ENCODE assay signal across 27 cellular contexts in genomic region chr14:94780536-94781404, GRCh38. TPM values are rescaled to one million over a fixed set of nuclear protein-coding genes. Genes with fewer than 3 reads are reported as not detected.
"Had no signal": no experiment of that assay in that cellular context is flagged by ENCODE, and none has a peak within 500 bp of the region (broad histone marks: within the 10 kb centered on the region; RNA-seq: fewer than 3 reads in every experiment).

No MANE protein-coding gene starts in this region.

- H3K4me1 Mint-ChIP-seq: memory B cell had no signal

- DNase-seq: activated CD4-positive, alpha-beta memory T cell treated with anti-CD3 and anti-CD28 coated beads for 36 hours; activated CD4-positive, alpha-beta T cell treated with anti-CD3 and anti-CD28 coated beads for 4 hours; activated CD4-positive, CD25-positive, alpha-beta regulatory T cell; activated naive CD4-positive, alpha-beta T cell treated with Interleukin-2 at 50 U/mL for 16 hours; activated naive CD8-positive, alpha-beta T cell treated with anti-CD3 and anti-CD28 coated beads for 36 hours; activated T-cell treated with anti-CD3 and anti-CD28 coated beads, Interleukin-2, amount 50 U/mL, for 48 hours; colonic mucosa; dorsolateral prefrontal cortex; effector memory CD8-positive, alpha-beta T cell; esophagus squamous epithelium; gastrocnemius medialis; hippocampal formation; left colon; mucosa of descending colon; nephron progenitor cell; posterior cingulate gyrus; small intestine; stimulated activated CD8-positive, alpha-beta memory T cell treated with anti-CD3 and anti-CD28 coated beads, Interleukin-4, amount 100 ng/mL, for 48 hours; stimulated activated naive B cell treated with anti-CD40 and anti-IgM and Interleukin-4, amounts not matched to agents 10 μg/mL and 1 μg/mL and 100 μg/mL, for 72 hours; transverse colon; uterus had no signal

- H3K4me3 Mint-ChIP-seq: activated CD4-positive, alpha-beta memory T cell treated with anti-CD3 and anti-CD28 coated beads for 36 hours; activated naive CD8-positive, alpha-beta T cell treated with anti-CD3 and anti-CD28 coated beads for 36 hours; effector memory CD8-positive, alpha-beta T cell; memory B cell; nephron progenitor cell; stimulated activated naive B cell treated with anti-CD40 and anti-IgM and Interleukin-4, amounts not matched to agents 10 μg/mL and 1 μg/mL and 100 μg/mL, for 72 hours had no signal

- H3K27ac ChIP-seq: breast epithelium, colonic mucosa, dorsolateral prefrontal cortex, esophagus squamous epithelium, gastrocnemius medialis, transverse colon, uterus had no signal

- H3K9me3 Mint-ChIP-seq: activated CD4-positive, alpha-beta memory T cell treated with anti-CD3 and anti-CD28 coated beads for 36 hours; activated naive CD8-positive, alpha-beta T cell treated with anti-CD3 and anti-CD28 coated beads for 36 hours; effector memory CD8-positive, alpha-beta T cell; memory B cell; nephron progenitor cell had no signal

- H3K4me3 ChIP-seq: breast epithelium, colonic mucosa, dorsolateral prefrontal cortex, esophagus squamous epithelium, gastrocnemius medialis, mucosa of descending colon, transverse colon, uterus had no signal

- H3K36me3 ChIP-seq: breast epithelium, colonic mucosa, esophagus squamous epithelium, gastrocnemius medialis, transverse colon, uterus had no signal

- H3K9me3 ChIP-seq: breast epithelium, colonic mucosa, esophagus squamous epithelium, gastrocnemius medialis, mucosa of descending colon, transverse colon, uterus had no signal

- H3K27ac Mint-ChIP-seq: activated CD4-positive, alpha-beta memory T cell treated with anti-CD3 and anti-CD28 coated beads for 36 hours; activated naive CD8-positive, alpha-beta T cell treated with anti-CD3 and anti-CD28 coated beads for 36 hours; effector memory CD8-positive, alpha-beta T cell; memory B cell; nephron progenitor cell; stimulated activated naive B cell treated with anti-CD40 and anti-IgM and Interleukin-4, amounts not matched to agents 10 μg/mL and 1 μg/mL and 100 μg/mL, for 72 hours had no signal

- ATAC-seq: effector memory CD8-positive, alpha-beta T cell; gastrocnemius medialis; sciatic nerve; stimulated activated naive B cell treated with anti-CD40 and anti-IgM and Interleukin-4, amounts not matched to agents 10 μg/mL and 1 μg/mL and 100 μg/mL, for 72 hours had no signal

- H3K4me1 ChIP-seq: breast epithelium, colonic mucosa, esophagus squamous epithelium, gastrocnemius medialis, transverse colon, uterus had no signal

- H3K36me3 Mint-ChIP-seq: activated CD4-positive, alpha-beta memory T cell treated with anti-CD3 and anti-CD28 coated beads for 36 hours; activated naive CD8-positive, alpha-beta T cell treated with anti-CD3 and anti-CD28 coated beads for 36 hours; memory B cell; stimulated activated naive B cell treated with anti-CD40 and anti-IgM and Interleukin-4, amounts not matched to agents 10 μg/mL and 1 μg/mL and 100 μg/mL, for 72 hours had no signal

RNA-seq across cellular contexts. Expression of gene GSC, which starts 10.9 kb away (rescaled TPM):
- total RNA-seq: activated CD4-positive, alpha-beta memory T cell treated with anti-CD3 and anti-CD28 coated beads for 36 hours; activated naive CD8-positive, alpha-beta T cell treated with anti-CD3 and anti-CD28 coated beads for 36 hours; astrocyte; colonic mucosa; left colon; mucosa of descending colon; temporal lobe had no signal
- polyA plus RNA-seq: keratinocyte, small intestine had no signal
